8 cellular contexts compared by ENCODE assay signal in genomic region chr3:13015286-13016082, GRCh38. TPM values are rescaled to one million over a fixed set of nuclear protein-coding genes. Genes with fewer than 3 reads are reported as not detected.
DNase-seq lines count a peak whose midpoint lies in the region; ATAC-seq and TF ChIP-seq lines count a peak whose summit lies in the region.

No MANE protein-coding gene starts in this region.

- H3K36me3 ChIP-seq in suprapubic skin (no peaks in the 10 kb centered on the region), HAP-1 (replicated peaks) (no peaks in the 10 kb centered on the region)

- 79% methylated on average over 4 of the region's 18 CpGs for WGBS in suprapubic skin

- in situ Hi-C loops in GM13976 (cut with MboI; ENCODE audit: low sequenced_read_pairs, unreplicated experiment) = no loop called here
- in situ Hi-C loops in HAP-1 (cut with MboI; ENCODE audit: low sequenced_read_pairs) = no loop called here

- intact Hi-C loops in left ventricle myocardium superior (cut with micrococcal nuclease) = no loop called here

- TF ChIP-seq CTCF in GM13976 (IDR thresholded peaks at IDR 0.05; ENCODE audit: borderline replicate concordance, control extremely low read depth, extremely low read depth, insufficient read depth, missing control alignments) (no peak), HL-60 (IDR thresholded peaks at IDR 0.05; ENCODE audit: insufficient read depth, low read length) (no peak), suprapubic skin (IDR thresholded peaks at IDR 0.05) (no peak)

- H3K9me3 ChIP-seq in suprapubic skin (no peaks in the 10 kb centered on the region), HAP-1 (no peaks in the 10 kb centered on the region)

- H3K4me3 ChIP-seq in HL-60 (replicated peaks; ENCODE audit: insufficient read depth, low read length) = no peak overlapping the region; the same call in 1 of the 2 replicates
- peak overlapping the region; percentile 34 for H3K4me3 ChIP-seq in suprapubic skin
- H3K4me3 ChIP-seq in HAP-1 = no peak overlapping the region

- peak; percentile 45 for ATAC-seq in left ventricle myocardium superior

- TF ChIP-seq EP300 in suprapubic skin (IDR thresholded peaks at IDR 0.05) = no peak

- DNase-seq in GM13976 (ENCODE audit: low spot score) (peak; percentile 61), HL-60 (ENCODE audit: low read depth in 1 of 2, low spot score in 1 of 2) (peak in 1 of 2 experiments; percentile 46), left ventricle myocardium superior (peak; percentile 56), suprapubic skin (ENCODE audit: low spot score in 2 of 2) (peak in 1 of 2 donors; percentile 77), HAP-1 (ENCODE audit: low spot score in 2 of 2) (no peak), NCI-H345 treated with DMSO at 0.1 percent for 48 hours (lab: John Stamatoyannopoulos, UW; ENCODE audit: unreplicated experiment) (no peak), occipital lobe (lab: John Stamatoyannopoulos, UW) (no peak)
- peak; percentile 50 for DNase-seq in activated CD8-positive, alpha-beta memory T cell treated with anti-CD3 and anti-CD28 coated beads, Interleukin-2, amount 50 U/mL, for 4 hours

- H3K4me1 ChIP-seq in suprapubic skin (peaks cover 49% of the 10 kb centered on the region), HAP-1 (no peaks in the 10 kb centered on the region)

- H3K27me3 ChIP-seq in HL-60 (ENCODE audit: insufficient read depth, poor library complexity, severe bottlenecking) (no peaks in the 10 kb centered on the region), suprapubic skin (no peaks in the 10 kb centered on the region), HAP-1 (ENCODE audit: low read depth) (no peaks in the 10 kb centered on the region)

- peak in 1 of 2 donors; percentile 46 for TF ChIP-seq POLR2A in suprapubic skin (IDR thresholded peaks at IDR 0.05)

- H3K27ac ChIP-seq in HL-60 (replicated peaks) = peak overlapping the region; percentile 53
- peak overlapping the region; percentile 86 for H3K27ac ChIP-seq in suprapubic skin

RNA-seq across cellular contexts. Expression of gene IQSEC1, which starts 57.7 kb away (rescaled TPM):
- total RNA-seq in left ventricle myocardium superior (95.1 TPM), suprapubic skin (10 to 100 TPM; 26.7 to 52.4 (median 35.5) TPM), occipital lobe (14.3 TPM)

Comparison
In these comparisons a context has a peak if more than half of its experiments do, and no peak if none do; other contexts are left out.
1. DNase-seq: peak in GM13976 (single experiment), activated CD8-positive, alpha-beta memory T cell treated with anti-CD3 and anti-CD28 coated beads, Interleukin-2, amount 50 U/mL, for 4 hours (single experiment) and left ventricle myocardium superior (single experiment); none in HAP-1 (0 of 2), NCI-H345 treated with DMSO at 0.1 percent for 48 hours (single experiment) and occipital lobe (single experiment).